ENCODE assay signal across 1 cellular context in the genomic region with DNA sequence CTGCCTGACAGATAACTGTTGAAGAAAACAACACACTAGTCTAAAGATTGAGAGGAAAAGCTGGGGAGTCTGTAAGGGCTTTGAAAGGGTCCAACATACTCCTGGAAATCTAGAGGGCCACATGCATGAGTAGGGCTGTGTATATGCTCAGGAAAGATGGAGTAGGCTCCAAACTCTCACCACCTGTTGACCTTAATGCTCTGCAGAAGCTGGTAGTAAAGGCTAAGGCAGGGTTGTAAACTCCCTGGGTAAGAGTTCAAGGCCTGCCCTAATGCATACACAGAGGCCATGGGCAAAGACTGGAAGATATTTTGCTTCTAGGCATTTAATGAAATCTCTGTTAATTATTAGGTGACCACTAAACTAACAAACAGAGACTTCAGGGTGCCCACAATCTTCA.
TF ChIP-seq lines count a peak whose summit lies in the region.

No MANE protein-coding gene starts in this region.

TF ChIP-seq in WTC11, 78 proteins besides CTCF, POLR2A, EP300 and RAD21 (continued from another document):
- TF ChIP-seq, protein P1, sequence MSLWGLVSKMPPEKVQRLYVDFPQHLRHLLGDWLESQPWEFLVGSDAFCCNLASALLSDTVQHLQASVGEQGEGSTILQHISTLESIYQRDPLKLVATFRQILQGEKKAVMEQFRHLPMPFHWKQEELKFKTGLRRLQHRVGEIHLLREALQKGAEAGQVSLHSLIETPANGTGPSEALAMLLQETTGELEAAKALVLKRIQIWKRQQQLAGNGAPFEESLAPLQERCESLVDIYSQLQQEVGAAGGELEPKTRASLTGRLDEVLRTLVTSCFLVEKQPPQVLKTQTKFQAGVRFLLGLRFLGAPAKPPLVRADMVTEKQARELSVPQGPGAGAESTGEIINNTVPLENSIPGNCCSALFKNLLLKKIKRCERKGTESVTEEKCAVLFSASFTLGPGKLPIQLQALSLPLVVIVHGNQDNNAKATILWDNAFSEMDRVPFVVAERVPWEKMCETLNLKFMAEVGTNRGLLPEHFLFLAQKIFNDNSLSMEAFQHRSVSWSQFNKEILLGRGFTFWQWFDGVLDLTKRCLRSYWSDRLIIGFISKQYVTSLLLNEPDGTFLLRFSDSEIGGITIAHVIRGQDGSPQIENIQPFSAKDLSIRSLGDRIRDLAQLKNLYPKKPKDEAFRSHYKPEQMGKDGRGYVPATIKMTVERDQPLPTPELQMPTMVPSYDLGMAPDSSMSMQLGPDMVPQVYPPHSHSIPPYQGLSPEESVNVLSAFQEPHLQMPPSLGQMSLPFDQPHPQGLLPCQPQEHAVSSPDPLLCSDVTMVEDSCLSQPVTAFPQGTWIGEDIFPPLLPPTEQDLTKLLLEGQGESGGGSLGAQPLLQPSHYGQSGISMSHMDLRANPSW (CRISPR knock-in tag; conservative IDR thresholded peaks at IDR 0.05; ENCODE audit: low read depth): no peak
- no peak for TF ChIP-seq NR2C2 (CRISPR knock-in tag; IDR thresholded peaks at IDR 0.05)
- TF ChIP-seq, protein P2, sequence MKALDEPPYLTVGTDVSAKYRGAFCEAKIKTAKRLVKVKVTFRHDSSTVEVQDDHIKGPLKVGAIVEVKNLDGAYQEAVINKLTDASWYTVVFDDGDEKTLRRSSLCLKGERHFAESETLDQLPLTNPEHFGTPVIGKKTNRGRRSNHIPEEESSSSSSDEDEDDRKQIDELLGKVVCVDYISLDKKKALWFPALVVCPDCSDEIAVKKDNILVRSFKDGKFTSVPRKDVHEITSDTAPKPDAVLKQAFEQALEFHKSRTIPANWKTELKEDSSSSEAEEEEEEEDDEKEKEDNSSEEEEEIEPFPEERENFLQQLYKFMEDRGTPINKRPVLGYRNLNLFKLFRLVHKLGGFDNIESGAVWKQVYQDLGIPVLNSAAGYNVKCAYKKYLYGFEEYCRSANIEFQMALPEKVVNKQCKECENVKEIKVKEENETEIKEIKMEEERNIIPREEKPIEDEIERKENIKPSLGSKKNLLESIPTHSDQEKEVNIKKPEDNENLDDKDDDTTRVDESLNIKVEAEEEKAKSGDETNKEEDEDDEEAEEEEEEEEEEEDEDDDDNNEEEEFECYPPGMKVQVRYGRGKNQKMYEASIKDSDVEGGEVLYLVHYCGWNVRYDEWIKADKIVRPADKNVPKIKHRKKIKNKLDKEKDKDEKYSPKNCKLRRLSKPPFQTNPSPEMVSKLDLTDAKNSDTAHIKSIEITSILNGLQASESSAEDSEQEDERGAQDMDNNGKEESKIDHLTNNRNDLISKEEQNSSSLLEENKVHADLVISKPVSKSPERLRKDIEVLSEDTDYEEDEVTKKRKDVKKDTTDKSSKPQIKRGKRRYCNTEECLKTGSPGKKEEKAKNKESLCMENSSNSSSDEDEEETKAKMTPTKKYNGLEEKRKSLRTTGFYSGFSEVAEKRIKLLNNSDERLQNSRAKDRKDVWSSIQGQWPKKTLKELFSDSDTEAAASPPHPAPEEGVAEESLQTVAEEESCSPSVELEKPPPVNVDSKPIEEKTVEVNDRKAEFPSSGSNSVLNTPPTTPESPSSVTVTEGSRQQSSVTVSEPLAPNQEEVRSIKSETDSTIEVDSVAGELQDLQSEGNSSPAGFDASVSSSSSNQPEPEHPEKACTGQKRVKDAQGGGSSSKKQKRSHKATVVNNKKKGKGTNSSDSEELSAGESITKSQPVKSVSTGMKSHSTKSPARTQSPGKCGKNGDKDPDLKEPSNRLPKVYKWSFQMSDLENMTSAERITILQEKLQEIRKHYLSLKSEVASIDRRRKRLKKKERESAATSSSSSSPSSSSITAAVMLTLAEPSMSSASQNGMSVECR (CRISPR knock-in tag; IDR thresholded peaks at IDR 0.05; ENCODE audit: borderline replicate concordance): no peak
- TF ChIP-seq ZNF671 (CRISPR knock-in tag; IDR thresholded peaks at IDR 0.05): no peak
TF ChIP-seq in WTC11: peak in this region for 0.
